Comparison of ENCODE assay signal across 1 cellular context in the genomic region with DNA sequence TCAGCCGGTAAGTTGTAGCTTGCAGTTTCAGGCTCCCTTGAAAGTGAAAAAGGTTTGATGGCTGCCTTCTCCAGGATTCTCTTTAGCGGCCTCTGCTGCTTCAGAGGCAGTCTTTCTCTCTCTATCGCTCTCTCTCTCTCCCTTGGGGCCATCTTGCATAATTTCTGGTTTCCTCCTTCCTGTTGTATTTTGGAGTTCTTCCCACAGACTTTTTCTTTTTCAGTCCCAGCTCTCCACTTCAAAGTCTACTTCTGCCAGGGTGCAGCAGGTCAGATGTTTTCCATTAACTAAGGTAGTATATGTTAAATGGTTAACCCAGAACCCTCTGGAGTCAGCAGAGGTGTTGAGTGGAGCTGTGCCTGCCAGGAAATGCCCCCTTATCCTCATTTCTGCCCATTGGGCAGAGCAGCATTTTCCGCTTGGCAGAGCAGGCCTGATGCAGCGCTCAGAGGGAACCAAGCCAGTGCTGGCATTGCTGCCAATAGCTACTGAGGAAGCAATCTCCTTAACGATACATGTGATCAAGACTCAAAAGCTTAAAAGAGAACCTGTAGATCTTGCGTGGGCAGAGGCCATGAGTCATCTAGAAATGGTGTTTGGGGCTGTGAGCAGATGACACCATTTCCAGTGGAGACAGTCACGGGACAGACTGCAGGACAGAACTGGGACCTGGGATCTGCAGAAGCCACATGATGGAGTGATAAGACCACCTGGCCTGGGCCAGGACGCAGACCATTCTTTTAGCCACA.
TF ChIP-seq lines count a peak whose summit lies in the region.

No MANE protein-coding gene starts in this region.

TF ChIP-seq in GM23338, 12 proteins besides CTCF, POLR2A, EP300 and RAD21:
- no peak for TF ChIP-seq NANOG (IDR thresholded peaks at IDR 0.05; ENCODE audit: borderline replicate concordance)
- TF ChIP-seq, protein P1, sequence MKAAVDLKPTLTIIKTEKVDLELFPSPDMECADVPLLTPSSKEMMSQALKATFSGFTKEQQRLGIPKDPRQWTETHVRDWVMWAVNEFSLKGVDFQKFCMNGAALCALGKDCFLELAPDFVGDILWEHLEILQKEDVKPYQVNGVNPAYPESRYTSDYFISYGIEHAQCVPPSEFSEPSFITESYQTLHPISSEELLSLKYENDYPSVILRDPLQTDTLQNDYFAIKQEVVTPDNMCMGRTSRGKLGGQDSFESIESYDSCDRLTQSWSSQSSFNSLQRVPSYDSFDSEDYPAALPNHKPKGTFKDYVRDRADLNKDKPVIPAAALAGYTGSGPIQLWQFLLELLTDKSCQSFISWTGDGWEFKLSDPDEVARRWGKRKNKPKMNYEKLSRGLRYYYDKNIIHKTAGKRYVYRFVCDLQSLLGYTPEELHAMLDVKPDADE (IDR thresholded peaks at IDR 0.05) = no peak
- no peak for TF ChIP-seq ZNF331 (CRISPR knock-in tag; IDR thresholded peaks at IDR 0.05; ENCODE audit: low read depth)
- no peak for TF ChIP-seq POLR2AphosphoS5 (IDR thresholded peaks at IDR 0.05; ENCODE audit: low read depth)
- no peak for TF ChIP-seq JUNB (IDR thresholded peaks at IDR 0.05; ENCODE audit: unreplicated experiment)
- TF ChIP-seq, protein P2, sequence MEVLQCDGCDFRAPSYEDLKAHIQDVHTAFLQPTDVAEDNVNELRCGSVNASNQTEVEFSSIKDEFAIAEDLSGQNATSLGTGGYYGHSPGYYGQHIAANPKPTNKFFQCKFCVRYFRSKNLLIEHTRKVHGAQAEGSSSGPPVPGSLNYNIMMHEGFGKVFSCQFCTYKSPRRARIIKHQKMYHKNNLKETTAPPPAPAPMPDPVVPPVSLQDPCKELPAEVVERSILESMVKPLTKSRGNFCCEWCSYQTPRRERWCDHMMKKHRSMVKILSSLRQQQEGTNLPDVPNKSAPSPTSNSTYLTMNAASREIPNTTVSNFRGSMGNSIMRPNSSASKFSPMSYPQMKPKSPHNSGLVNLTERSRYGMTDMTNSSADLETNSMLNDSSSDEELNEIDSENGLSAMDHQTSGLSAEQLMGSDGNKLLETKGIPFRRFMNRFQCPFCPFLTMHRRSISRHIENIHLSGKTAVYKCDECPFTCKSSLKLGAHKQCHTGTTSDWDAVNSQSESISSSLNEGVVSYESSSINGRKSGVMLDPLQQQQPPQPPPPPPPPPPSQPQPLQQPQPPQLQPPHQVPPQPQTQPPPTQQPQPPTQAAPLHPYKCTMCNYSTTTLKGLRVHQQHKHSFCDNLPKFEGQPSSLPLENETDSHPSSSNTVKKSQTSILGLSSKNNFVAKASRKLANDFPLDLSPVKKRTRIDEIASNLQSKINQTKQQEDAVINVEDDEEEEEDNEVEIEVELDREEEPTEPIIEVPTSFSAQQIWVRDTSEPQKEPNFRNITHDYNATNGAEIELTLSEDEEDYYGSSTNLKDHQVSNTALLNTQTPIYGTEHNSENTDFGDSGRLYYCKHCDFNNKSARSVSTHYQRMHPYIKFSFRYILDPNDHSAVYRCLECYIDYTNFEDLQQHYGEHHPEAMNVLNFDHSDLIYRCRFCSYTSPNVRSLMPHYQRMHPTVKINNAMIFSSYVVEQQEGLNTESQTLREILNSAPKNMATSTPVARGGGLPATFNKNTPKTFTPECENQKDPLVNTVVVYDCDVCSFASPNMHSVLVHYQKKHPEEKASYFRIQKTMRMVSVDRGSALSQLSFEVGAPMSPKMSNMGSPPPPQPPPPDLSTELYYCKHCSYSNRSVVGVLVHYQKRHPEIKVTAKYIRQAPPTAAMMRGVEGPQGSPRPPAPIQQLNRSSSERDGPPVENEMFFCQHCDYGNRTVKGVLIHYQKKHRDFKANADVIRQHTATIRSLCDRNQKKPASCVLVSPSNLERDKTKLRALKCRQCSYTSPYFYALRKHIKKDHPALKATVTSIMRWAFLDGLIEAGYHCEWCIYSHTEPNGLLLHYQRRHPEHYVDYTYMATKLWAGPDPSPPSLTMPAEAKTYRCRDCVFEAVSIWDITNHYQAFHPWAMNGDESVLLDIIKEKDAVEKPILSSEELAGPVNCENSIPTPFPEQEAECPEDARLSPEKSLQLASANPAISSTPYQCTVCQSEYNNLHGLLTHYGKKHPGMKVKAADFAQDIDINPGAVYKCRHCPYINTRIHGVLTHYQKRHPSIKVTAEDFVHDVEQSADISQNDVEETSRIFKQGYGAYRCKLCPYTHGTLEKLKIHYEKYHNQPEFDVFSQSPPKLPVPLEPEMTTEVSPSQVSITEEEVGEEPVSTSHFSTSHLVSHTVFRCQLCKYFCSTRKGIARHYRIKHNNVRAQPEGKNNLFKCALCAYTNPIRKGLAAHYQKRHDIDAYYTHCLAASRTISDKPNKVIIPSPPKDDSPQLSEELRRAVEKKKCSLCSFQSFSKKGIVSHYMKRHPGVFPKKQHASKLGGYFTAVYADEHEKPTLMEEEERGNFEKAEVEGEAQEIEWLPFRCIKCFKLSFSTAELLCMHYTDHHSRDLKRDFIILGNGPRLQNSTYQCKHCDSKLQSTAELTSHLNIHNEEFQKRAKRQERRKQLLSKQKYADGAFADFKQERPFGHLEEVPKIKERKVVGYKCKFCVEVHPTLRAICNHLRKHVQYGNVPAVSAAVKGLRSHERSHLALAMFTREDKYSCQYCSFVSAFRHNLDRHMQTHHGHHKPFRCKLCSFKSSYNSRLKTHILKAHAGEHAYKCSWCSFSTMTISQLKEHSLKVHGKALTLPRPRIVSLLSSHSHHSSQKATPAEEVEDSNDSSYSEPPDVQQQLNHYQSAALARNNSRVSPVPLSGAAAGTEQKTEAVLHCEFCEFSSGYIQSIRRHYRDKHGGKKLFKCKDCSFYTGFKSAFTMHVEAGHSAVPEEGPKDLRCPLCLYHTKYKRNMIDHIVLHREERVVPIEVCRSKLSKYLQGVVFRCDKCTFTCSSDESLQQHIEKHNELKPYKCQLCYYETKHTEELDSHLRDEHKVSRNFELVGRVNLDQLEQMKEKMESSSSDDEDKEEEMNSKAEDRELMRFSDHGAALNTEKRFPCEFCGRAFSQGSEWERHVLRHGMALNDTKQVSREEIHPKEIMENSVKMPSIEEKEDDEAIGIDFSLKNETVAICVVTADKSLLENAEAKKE (CRISPR knock-in tag; IDR thresholded peaks at IDR 0.05) = no peak
- TF ChIP-seq EZH2phosphoT487 (IDR thresholded peaks at IDR 0.05; ENCODE audit: unreplicated experiment) = no peak
- no peak for TF ChIP-seq CREB1 (CRISPR knock-in tag; IDR thresholded peaks at IDR 0.05; ENCODE audit: low read depth)
- TF ChIP-seq, protein P3, sequence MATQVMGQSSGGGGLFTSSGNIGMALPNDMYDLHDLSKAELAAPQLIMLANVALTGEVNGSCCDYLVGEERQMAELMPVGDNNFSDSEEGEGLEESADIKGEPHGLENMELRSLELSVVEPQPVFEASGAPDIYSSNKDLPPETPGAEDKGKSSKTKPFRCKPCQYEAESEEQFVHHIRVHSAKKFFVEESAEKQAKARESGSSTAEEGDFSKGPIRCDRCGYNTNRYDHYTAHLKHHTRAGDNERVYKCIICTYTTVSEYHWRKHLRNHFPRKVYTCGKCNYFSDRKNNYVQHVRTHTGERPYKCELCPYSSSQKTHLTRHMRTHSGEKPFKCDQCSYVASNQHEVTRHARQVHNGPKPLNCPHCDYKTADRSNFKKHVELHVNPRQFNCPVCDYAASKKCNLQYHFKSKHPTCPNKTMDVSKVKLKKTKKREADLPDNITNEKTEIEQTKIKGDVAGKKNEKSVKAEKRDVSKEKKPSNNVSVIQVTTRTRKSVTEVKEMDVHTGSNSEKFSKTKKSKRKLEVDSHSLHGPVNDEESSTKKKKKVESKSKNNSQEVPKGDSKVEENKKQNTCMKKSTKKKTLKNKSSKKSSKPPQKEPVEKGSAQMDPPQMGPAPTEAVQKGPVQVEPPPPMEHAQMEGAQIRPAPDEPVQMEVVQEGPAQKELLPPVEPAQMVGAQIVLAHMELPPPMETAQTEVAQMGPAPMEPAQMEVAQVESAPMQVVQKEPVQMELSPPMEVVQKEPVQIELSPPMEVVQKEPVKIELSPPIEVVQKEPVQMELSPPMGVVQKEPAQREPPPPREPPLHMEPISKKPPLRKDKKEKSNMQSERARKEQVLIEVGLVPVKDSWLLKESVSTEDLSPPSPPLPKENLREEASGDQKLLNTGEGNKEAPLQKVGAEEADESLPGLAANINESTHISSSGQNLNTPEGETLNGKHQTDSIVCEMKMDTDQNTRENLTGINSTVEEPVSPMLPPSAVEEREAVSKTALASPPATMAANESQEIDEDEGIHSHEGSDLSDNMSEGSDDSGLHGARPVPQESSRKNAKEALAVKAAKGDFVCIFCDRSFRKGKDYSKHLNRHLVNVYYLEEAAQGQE (IDR thresholded peaks at IDR 0.05; ENCODE audit: unreplicated experiment) = no peak
- TF ChIP-seq EZH2 (IDR thresholded peaks at IDR 0.05; ENCODE audit: low read depth, unreplicated experiment) = no peak
- TF ChIP-seq ZNF114 (CRISPR knock-in tag; IDR thresholded peaks at IDR 0.05) = no peak
- TF ChIP-seq STAT1 (IDR thresholded peaks at IDR 0.05; ENCODE audit: unreplicated experiment) = no peak
